In the genomic region with DNA sequence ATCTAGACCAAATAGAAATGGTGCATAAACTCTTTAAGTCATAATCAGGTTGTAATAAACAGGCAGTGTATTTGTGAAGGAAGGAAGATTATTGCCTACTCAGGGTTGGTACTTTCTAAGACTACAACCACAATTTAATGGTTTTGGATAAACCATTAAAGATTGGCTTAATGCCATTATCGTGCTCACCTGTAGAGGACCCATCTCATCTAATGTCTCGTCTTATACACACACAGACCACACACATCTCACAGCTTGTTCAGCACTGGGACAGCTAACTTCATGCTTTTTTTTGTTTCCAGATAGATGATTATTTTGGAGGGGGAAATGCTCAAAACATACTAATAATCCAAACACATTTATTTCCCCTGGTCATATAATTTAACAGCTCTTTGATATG, we compare ENCODE assay signal across 1 cellular context.
TF ChIP-seq lines count a peak whose summit lies in the region.

No MANE protein-coding gene starts in this region.

TF ChIP-seq in WTC11, 78 proteins besides CTCF, POLR2A, EP300 and RAD21 (continued from another document):
- TF ChIP-seq, protein P1, sequence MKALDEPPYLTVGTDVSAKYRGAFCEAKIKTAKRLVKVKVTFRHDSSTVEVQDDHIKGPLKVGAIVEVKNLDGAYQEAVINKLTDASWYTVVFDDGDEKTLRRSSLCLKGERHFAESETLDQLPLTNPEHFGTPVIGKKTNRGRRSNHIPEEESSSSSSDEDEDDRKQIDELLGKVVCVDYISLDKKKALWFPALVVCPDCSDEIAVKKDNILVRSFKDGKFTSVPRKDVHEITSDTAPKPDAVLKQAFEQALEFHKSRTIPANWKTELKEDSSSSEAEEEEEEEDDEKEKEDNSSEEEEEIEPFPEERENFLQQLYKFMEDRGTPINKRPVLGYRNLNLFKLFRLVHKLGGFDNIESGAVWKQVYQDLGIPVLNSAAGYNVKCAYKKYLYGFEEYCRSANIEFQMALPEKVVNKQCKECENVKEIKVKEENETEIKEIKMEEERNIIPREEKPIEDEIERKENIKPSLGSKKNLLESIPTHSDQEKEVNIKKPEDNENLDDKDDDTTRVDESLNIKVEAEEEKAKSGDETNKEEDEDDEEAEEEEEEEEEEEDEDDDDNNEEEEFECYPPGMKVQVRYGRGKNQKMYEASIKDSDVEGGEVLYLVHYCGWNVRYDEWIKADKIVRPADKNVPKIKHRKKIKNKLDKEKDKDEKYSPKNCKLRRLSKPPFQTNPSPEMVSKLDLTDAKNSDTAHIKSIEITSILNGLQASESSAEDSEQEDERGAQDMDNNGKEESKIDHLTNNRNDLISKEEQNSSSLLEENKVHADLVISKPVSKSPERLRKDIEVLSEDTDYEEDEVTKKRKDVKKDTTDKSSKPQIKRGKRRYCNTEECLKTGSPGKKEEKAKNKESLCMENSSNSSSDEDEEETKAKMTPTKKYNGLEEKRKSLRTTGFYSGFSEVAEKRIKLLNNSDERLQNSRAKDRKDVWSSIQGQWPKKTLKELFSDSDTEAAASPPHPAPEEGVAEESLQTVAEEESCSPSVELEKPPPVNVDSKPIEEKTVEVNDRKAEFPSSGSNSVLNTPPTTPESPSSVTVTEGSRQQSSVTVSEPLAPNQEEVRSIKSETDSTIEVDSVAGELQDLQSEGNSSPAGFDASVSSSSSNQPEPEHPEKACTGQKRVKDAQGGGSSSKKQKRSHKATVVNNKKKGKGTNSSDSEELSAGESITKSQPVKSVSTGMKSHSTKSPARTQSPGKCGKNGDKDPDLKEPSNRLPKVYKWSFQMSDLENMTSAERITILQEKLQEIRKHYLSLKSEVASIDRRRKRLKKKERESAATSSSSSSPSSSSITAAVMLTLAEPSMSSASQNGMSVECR (CRISPR knock-in tag; IDR thresholded peaks at IDR 0.05; ENCODE audit: borderline replicate concordance), result no peak
- TF ChIP-seq, protein P2, sequence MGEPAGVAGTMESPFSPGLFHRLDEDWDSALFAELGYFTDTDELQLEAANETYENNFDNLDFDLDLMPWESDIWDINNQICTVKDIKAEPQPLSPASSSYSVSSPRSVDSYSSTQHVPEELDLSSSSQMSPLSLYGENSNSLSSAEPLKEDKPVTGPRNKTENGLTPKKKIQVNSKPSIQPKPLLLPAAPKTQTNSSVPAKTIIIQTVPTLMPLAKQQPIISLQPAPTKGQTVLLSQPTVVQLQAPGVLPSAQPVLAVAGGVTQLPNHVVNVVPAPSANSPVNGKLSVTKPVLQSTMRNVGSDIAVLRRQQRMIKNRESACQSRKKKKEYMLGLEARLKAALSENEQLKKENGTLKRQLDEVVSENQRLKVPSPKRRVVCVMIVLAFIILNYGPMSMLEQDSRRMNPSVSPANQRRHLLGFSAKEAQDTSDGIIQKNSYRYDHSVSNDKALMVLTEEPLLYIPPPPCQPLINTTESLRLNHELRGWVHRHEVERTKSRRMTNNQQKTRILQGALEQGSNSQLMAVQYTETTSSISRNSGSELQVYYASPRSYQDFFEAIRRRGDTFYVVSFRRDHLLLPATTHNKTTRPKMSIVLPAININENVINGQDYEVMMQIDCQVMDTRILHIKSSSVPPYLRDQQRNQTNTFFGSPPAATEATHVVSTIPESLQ (CRISPR knock-in tag; IDR thresholded peaks at IDR 0.05), result no peak
- TF ChIP-seq, protein P3, sequence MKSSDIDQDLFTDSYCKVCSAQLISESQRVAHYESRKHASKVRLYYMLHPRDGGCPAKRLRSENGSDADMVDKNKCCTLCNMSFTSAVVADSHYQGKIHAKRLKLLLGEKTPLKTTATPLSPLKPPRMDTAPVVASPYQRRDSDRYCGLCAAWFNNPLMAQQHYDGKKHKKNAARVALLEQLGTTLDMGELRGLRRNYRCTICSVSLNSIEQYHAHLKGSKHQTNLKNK (CRISPR knock-in tag; IDR thresholded peaks at IDR 0.05), result no peak
- TF ChIP-seq, protein P4, sequence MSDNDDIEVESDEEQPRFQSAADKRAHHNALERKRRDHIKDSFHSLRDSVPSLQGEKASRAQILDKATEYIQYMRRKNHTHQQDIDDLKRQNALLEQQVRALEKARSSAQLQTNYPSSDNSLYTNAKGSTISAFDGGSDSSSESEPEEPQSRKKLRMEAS (CRISPR knock-in tag; IDR thresholded peaks at IDR 0.05), result no peak
